ENCODE assay signal across 8 cellular contexts in the genomic region with DNA sequence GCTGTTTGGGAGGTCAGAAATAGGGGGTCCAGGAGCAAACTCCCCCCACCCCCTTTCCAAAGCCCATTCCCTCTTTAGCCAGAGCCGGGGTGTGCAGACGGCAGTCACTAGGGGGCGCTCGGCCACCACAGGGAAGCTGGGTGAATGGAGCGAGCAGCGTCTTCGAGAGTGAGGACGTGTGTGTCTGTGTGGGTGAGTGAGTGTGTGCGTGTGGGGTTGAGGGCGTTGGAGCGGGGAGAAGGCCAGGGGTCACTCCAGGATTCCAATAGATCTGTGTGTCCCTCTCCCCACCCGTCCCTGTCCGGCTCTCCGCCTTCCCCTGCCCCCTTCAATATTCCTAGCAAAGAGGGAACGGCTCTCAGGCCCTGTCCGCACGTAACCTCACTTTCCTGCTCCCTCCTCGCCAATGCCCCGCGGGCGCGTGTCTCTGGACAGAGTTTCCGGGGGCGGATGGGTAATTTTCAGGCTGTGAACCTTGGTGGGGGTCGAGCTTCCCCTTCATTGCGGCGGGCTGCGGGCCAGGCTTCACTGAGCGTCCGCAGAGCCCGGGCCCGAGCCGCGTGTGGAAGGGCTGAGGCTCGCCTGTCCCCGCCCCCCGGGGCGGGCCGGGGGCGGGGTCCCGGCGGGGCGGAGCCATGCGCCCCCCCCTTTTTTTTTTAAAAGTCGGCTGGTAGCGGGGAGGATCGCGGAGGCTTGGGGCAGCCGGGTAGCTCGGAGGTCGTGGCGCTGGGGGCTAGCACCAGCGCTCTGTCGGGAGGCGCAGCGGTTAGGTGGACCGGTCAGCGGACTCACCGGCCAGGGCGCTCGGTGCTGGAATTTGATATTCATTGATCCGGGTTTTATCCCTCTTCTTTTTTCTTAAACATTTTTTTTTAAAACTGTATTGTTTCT. TPM values are rescaled to one million over a fixed set of nuclear protein-coding genes. Genes with fewer than 3 reads are reported as not detected.
DNase-seq lines count a peak whose midpoint lies in the region; ATAC-seq and TF ChIP-seq lines count a peak whose summit lies in the region.

A gene (plus strand): TSS at position 686 of the 891 bp plus-strand sequence.

- H3K4me1 ChIP-seq in HEK293 (ENCODE audit: control insufficient read depth, insufficient read depth, low read length) (no peaks in the 10 kb centered on the region; the same call in 1 of the 2 replicates), SK-N-SH (ENCODE audit: control insufficient read depth in 1 of 2, insufficient read depth in 2 of 2, low read depth in 1 of 2, low read length in 1 of 2) (peaks cover 16 to 50% of the 10 kb centered on the region in 2 experiments), osteoblast (ENCODE audit: insufficient read depth, low read length) (peaks cover 38% of the 10 kb centered on the region), thoracic aorta (ENCODE audit: control insufficient read depth in 1 of 2, low read depth in 2 of 2) (peaks cover 0 to 40% of the 10 kb centered on the region in 2 donors)

- peak; percentile 93 for TF ChIP-seq RAD21 in SK-N-SH (IDR thresholded peaks at IDR 0.05; ENCODE audit: low read length)

- WGBS in SK-N-SH (ENCODE audit: low lambda C conversion rate): 1% methylated on average over 38 of the region's 62 CpGs

- H2AFZ ChIP-seq in SK-N-SH (ENCODE audit: low read depth) (peak within 1 kb of the TSS; percentile 91), osteoblast (ENCODE audit: low read length) (peak within 1 kb of the TSS; percentile 59)

- H3K4me2 ChIP-seq in SK-N-SH (peak within 1 kb of the TSS; percentile 99), osteoblast (ENCODE audit: insufficient read depth, low read length) (peak within 1 kb of the TSS; percentile 78)

- H3F3A ChIP-seq in SK-N-SH (replicated peaks; ENCODE audit: insufficient read depth): no peaks in the 10 kb centered on the region

- peak within 1 kb of the TSS; percentile 93 for H3K9ac ChIP-seq in SK-N-SH

- peaks cover 28% of the 10 kb centered on the region for H4K20me1 ChIP-seq in SK-N-SH (ENCODE audit: insufficient read depth)
- H4K20me1 ChIP-seq in osteoblast (ENCODE audit: insufficient read depth, low read length): peaks cover 35% of the 10 kb centered on the region

- peak; percentile 98 for TF ChIP-seq CTCF in HEK293 (tag by site-specific recombination; IDR thresholded peaks at IDR 0.05)
- peak; percentile 99 for TF ChIP-seq CTCF in SK-N-SH (IDR thresholded peaks at IDR 0.05)
- peak; percentile 100 for TF ChIP-seq CTCF in osteoblast (IDR thresholded peaks at IDR 0.05; ENCODE audit: extremely low read depth, low read depth, low read length)
- TF ChIP-seq CTCF in thoracic aorta (IDR thresholded peaks at IDR 0.05): peak; percentile 96

- H3K9me2 ChIP-seq in SK-N-SH: no peaks in the 10 kb centered on the region

- DNase-seq in GM04504 (ENCODE audit: low read depth): peak; percentile 70
- DNase-seq in MV-4-11 (lab: John Stamatoyannopoulos, UW): peak; percentile 74
- peak; percentile 98 for DNase-seq in SK-N-SH
- DNase-seq in activated naive CD4-positive, alpha-beta T cell treated with anti-CD3 and anti-CD28 coated beads, Interleukin-2, amount 50 U/mL, for 16 hours: peak; percentile 91
- peak; percentile 86 for DNase-seq in globus pallidus (ENCODE audit: low spot score)
- DNase-seq in osteoblast (ENCODE audit: insufficient read length, low spot score, missing footprints): peak; percentile 99
- peak; percentile 75 for DNase-seq in thoracic aorta (ENCODE audit: low spot score)

- ATAC-seq in thoracic aorta (ENCODE audit: insufficient number of reproducible peaks, low FRiP score, low read depth): peak; percentile 57

- TF ChIP-seq EP300 in SK-N-SH (IDR thresholded peaks at IDR 0.05; ENCODE audit: borderline replicate concordance in 1 of 2, low read depth in 1 of 2, low read length in 1 of 2): no peak; a peak in 1 of 4 replicates

- H3K36me3 ChIP-seq in HEK293 (ENCODE audit: control insufficient read depth in 2 of 2, insufficient read depth in 1 of 2, low read length in 2 of 2) (peaks cover 0 to 3% of the 10 kb centered on the region in 2 experiments; a peak in 1 of 3 replicates), SK-N-SH (replicated peaks in 1 of 2; ENCODE audit: control insufficient read depth in 1 of 2, insufficient read depth in 2 of 2, low read length in 1 of 2) (no peaks in the 10 kb centered on the region), osteoblast (ENCODE audit: insufficient read depth, low read length) (peaks cover 7% of the 10 kb centered on the region), thoracic aorta (no peaks in the 10 kb centered on the region)

- no peaks in the 10 kb centered on the region for H3K9me3 ChIP-seq in HEK293 (ENCODE audit: control insufficient read depth, insufficient read depth, low read depth, low read length)
- no peaks in the 10 kb centered on the region; the same call in 1 of the 2 replicates for H3K9me3 ChIP-seq in SK-N-SH
- H3K9me3 ChIP-seq in osteoblast (ENCODE audit: low read depth, low read length): no peaks in the 10 kb centered on the region
- no peaks in the 10 kb centered on the region for H3K9me3 ChIP-seq in thoracic aorta

- H3K4me3 ChIP-seq in HEK293 (ENCODE audit: low read depth, low read length): peak within 1 kb of the TSS; percentile 84
- H3K4me3 ChIP-seq in SK-N-SH (ENCODE audit: low read depth in 2 of 2, low read length in 1 of 2): peak within 1 kb of the TSS; percentile 94 to 95
- peak within 1 kb of the TSS; percentile 97 for H3K4me3 ChIP-seq in osteoblast (ENCODE audit: insufficient read depth, low read length)
- H3K4me3 ChIP-seq in thoracic aorta: peak within 1 kb of the TSS; percentile 88

- CTCF ChIA-PET in HEK293 (lab: Yijun Ruan, JAX) (interaction anchor here (0.5 to 4.6 kb wide), 98 partner anchors 8 to 1051 kb away, joined by 3 to 189 read pairs (median 4); no protein-coding TSS in a partner anchor), SK-N-SH (lab: Yijun Ruan, JAX) (interaction anchor here (0.6 to 9.3 kb wide), 95 partner anchors 8 to 364 kb away, joined by 3 to 212 read pairs (median 6); a partner anchor contains a TSS)

- POLR2A ChIA-PET in HEK293 (lab: Yijun Ruan, JAX): interaction anchor here (0.6 to 4.5 kb wide), 64 partner anchors 9 to 477 kb away, joined by 3 to 40 read pairs (median 4); a partner anchor contains a TSS
- POLR2A ChIA-PET in SK-N-SH (lab: Yijun Ruan, JAX): interaction anchor here (0.6 to 4.1 kb wide), 33 partner anchors 8 to 487 kb away, joined by 3 to 53 read pairs (median 5); a partner anchor contains a TSS

- H3K27me3 ChIP-seq in SK-N-SH (ENCODE audit: insufficient read depth) (no peaks in the 10 kb centered on the region), osteoblast (ENCODE audit: insufficient read depth, low read length) (no peaks in the 10 kb centered on the region), thoracic aorta (replicated peaks; ENCODE audit: insufficient read depth) (no peaks in the 10 kb centered on the region)

- peaks cover 45% of the 10 kb centered on the region for H3K79me2 ChIP-seq in SK-N-SH (ENCODE audit: insufficient read depth)
- peaks cover 47% of the 10 kb centered on the region for H3K79me2 ChIP-seq in osteoblast (ENCODE audit: insufficient read depth, low read length)

- H3K27ac ChIP-seq in HEK293 (ENCODE audit: extremely low read depth, low read depth, low read length) (peak within 1 kb of the TSS; percentile 82), SK-N-SH (ENCODE audit: low read depth in 2 of 2, low read length in 1 of 2) (peak within 1 kb of the TSS; percentile 85 to 94), osteoblast (ENCODE audit: low read depth, low read length) (peak within 1 kb of the TSS; percentile 79), thoracic aorta (peak within 1 kb of the TSS; percentile 84 to 88)

TF ChIP-seq in HEK293, 187 proteins besides CTCF, POLR2A, EP300 and RAD21 (continues in another document):
- TF ChIP-seq ZNF140 (tag by site-specific recombination; IDR thresholded peaks at IDR 0.05) (no peak), ZNF221 (tag by site-specific recombination; IDR thresholded peaks at IDR 0.05; ENCODE audit: borderline replicate concordance) (no peak), ZNF324 (tag by site-specific recombination; IDR thresholded peaks at IDR 0.05) (peak; percentile 55; the same call in 1 of the 2 replicates), ZNF37A (tag by site-specific recombination; IDR thresholded peaks at IDR 0.05) (no peak), WT1 (tag by site-specific recombination; IDR thresholded peaks at IDR 0.05) (0 out of 2 replicates have a peak, but pooled peaks have one; percentile 11), ZNF558 (tag by site-specific recombination; IDR thresholded peaks at IDR 0.05) (no peak), ZNF112 (tag by site-specific recombination; IDR thresholded peaks at IDR 0.05) (no peak), REPIN1 (tag by site-specific recombination; IDR thresholded peaks at IDR 0.05; ENCODE audit: low read depth) (no peak), MZF1 (tag by site-specific recombination; IDR thresholded peaks at IDR 0.05; ENCODE audit: borderline replicate concordance) (no peak; the same call in 1 of the 2 replicates), ZNF302 (tag by site-specific recombination; IDR thresholded peaks at IDR 0.05; ENCODE audit: low read depth) (no peak), ZNF76 (tag by site-specific recombination; IDR thresholded peaks at IDR 0.05; ENCODE audit: borderline replicate concordance, low read depth) (peak; percentile 70)

TF ChIP-seq in SK-N-SH, 30 proteins besides CTCF, POLR2A, EP300 and RAD21 (continues in another document):
- peak; percentile 12 for TF ChIP-seq CHD2 (IDR thresholded peaks at IDR 0.05; ENCODE audit: low read length, partially characterized antibody)
- TF ChIP-seq, protein P1, sequence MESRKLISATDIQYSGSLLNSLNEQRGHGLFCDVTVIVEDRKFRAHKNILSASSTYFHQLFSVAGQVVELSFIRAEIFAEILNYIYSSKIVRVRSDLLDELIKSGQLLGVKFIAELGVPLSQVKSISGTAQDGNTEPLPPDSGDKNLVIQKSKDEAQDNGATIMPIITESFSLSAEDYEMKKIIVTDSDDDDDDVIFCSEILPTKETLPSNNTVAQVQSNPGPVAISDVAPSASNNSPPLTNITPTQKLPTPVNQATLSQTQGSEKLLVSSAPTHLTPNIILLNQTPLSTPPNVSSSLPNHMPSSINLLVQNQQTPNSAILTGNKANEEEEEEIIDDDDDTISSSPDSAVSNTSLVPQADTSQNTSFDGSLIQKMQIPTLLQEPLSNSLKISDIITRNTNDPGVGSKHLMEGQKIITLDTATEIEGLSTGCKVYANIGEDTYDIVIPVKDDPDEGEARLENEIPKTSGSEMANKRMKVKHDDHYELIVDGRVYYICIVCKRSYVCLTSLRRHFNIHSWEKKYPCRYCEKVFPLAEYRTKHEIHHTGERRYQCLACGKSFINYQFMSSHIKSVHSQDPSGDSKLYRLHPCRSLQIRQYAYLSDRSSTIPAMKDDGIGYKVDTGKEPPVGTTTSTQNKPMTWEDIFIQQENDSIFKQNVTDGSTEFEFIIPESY (IDR thresholded peaks at IDR 0.05; ENCODE audit: borderline replicate concordance, low read depth): no peak
- no peak for TF ChIP-seq FOXJ3 (CRISPR knock-in tag; IDR thresholded peaks at IDR 0.05)
- TF ChIP-seq RXRA (IDR thresholded peaks at IDR 0.05; ENCODE audit: borderline replicate concordance, low read depth): no peak
- peak; percentile 69 for TF ChIP-seq MXI1 (IDR thresholded peaks at IDR 0.05; ENCODE audit: low read depth, low read length)

RNA-seq across cellular contexts. Expression of the gene that starts here (rescaled TPM):
- polyA plus RNA-seq in SK-N-SH (2012; rRNA removed): 81.0 and 130 TPM in 2 replicates
- 42.6 and 66.6 TPM in 2 replicates for polyA plus RNA-seq in SK-N-SH (2012; cell fraction: cytosol; rRNA removed)
- 412 and 501 TPM in 2 replicates for polyA plus RNA-seq in SK-N-SH (2012; cell fraction: nucleus; rRNA removed)
- total RNA-seq in osteoblast (152 and 193 TPM in 2 replicates), thoracic aorta (100 to 1,000 TPM in 1 of 2 donors, 10 to 100 TPM in 1; 36.0 to 117 TPM)

Comparison
In these comparisons a context has a peak if more than half of its experiments do, and no peak if none do; other contexts are left out.
1. Peak in every context shown above with its lines: DNase-seq, ATAC-seq, H3K4me3 ChIP-seq and H3K27ac ChIP-seq.